In the genomic region with DNA sequence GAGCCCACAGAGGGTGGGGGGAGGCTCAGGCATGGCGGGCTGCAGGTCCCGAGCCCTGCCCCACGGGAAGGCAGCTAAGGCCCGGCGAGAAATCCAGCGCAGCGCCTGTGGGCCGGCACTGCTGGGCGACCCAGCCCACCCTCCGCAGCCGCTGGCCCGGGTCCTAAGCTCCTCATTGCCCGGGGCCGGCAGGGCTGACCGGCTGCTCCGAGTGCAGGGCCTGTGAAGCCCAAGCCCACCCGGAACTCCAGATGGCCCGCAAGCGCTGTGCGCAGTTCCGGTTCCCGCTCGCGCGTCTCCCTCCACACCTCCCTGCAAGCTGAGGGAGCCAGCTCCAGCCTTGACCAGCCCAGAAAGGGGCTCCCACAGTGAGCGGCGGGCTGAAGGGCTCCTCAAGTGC, we compare ENCODE assay signal across 2 cellular contexts.
DNase-seq lines count a peak whose midpoint lies in the region; TF ChIP-seq lines count a peak whose summit lies in the region.
"Not testable (repeated sequence)": the region's sequence is repeated elsewhere in the genome, so short reads cannot be mapped to it uniquely, and the experiment has no call there.

No MANE protein-coding gene starts in this region.

- H3K4me3 ChIP-seq in testis = peak overlapping the region; percentile 21 to 47

- not testable (repeated sequence) for TF ChIP-seq CTCF in testis (IDR thresholded peaks at IDR 0.05)

- H3K27me3 ChIP-seq in testis = not testable (repeated sequence)

- DNase-seq in activated gamma-delta T cell (lab: John Stamatoyannopoulos, UW) (peak; percentile 13), testis (peak; percentile 25)

- intact Hi-C loops in testis (cut with DNase I; ENCODE audit: low total_unique reads) = not testable (repeated sequence)

- 84 to 89% methylated on average over 2 to 18 of the region's 27 CpGs for WGBS in testis, 2 donors

- H3K36me3 ChIP-seq in testis (ENCODE audit: low read depth, missing control alignments) = not testable (repeated sequence)

- not testable (repeated sequence) for TF ChIP-seq POLR2A in testis (IDR thresholded peaks at IDR 0.05)

- peak overlapping the region in 1 of 2 donors; percentile 36 for H3K27ac ChIP-seq in testis

- not testable (repeated sequence) for H3K9me3 ChIP-seq in testis

- H3K4me1 ChIP-seq in testis = not testable (repeated sequence)
